35 cellular contexts compared by ENCODE assay signal in the genomic region with DNA sequence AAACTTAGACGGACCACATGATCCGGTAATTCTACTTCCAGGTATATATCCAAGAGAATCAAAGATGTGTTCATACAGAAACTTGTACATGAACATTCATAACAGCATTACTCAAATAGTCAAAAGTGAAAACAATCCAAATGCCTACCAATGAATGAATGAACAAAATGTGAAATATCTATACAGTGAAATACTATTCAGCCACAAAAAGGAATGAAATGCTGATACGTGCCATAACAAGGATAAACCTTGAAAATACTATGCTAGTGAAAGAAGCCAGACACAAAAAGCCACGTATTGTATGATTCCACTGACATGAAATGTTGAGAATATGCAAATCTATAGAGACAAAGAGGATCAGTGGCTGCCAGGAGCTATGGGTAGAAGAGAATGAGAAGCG. TPM values are rescaled to one million over a fixed set of nuclear protein-coding genes. Genes with fewer than 3 reads are reported as not detected.
DNase-seq lines count a peak whose midpoint lies in the region; ATAC-seq, FAIRE-seq and TF ChIP-seq lines count a peak whose summit lies in the region.
"Had no signal": no experiment of that assay in that cellular context is flagged by ENCODE, and none has a peak within 500 bp of the region (broad histone marks: within the 10 kb centered on the region; RNA-seq: fewer than 3 reads in every experiment).

No MANE protein-coding gene starts in this region.

- in situ Hi-C loops in HepG2 (cut with HindIII; ENCODE audit: extremely low pct_ligation_motif_present, low pct_unique_long_range_greater_than_20kb) = no loop called here

- H3K4me3 ChIP-seq in HepG2 (replicated peaks in 1 of 3; ENCODE audit: insufficient read depth in 1 of 3, low read depth in 2 of 3, low read length in 3 of 3) = no peak overlapping the region
- H3K4me3 ChIP-seq in right lobe of liver = no peak overlapping the region
- H3K4me3 ChIP-seq in HEK293 (ENCODE audit: low read depth, low read length) = no peak overlapping the region
- no peak overlapping the region for H3K4me3 ChIP-seq in astrocyte (ENCODE audit: insufficient read depth, low read depth, low read length)
- no peak overlapping the region for H3K4me3 ChIP-seq in trophoblast cell (ENCODE audit: low read depth, low read length)
- H3K4me3 ChIP-seq: A549; BLaER1; BLaER1 treated with 17β-estradiol and CSF1 and Interleukin-3, amounts not matched to agents 10 nM and 100 nM had no signal

- H2BK5ac ChIP-seq in trophoblast cell (ENCODE audit: low read depth, low read length, poor library complexity) = no peak overlapping the region

- H3K4ac ChIP-seq in trophoblast cell (ENCODE audit: low read depth, low read length) = no peak overlapping the region

- H4K8ac ChIP-seq in trophoblast cell (ENCODE audit: low read depth, low read length) = no peak overlapping the region

- POLR2A ChIA-PET in HepG2 (lab: Yijun Ruan, JAX) = no interaction called here
- POLR2A ChIA-PET in HEK293 (lab: Yijun Ruan, JAX) = no interaction called here

- no peak overlapping the region for H3K18ac ChIP-seq in trophoblast cell (ENCODE audit: low read length)

- no peak overlapping the region for H3K27ac Mint-ChIP-seq in astrocyte (ENCODE audit: unreplicated experiment)
- H3K27ac Mint-ChIP-seq: B cell; CD4-positive, alpha-beta T cell; CD4-positive, CD25-positive, alpha-beta regulatory T cell; CD8-positive, alpha-beta memory T cell; CD8-positive, alpha-beta T cell had no signal

- no TSS peak for BruUV-seq in HepG2 (replicated peaks; lab: Mats Ljungman, UMichigan)

- H3K4me2 ChIP-seq in HepG2 (ENCODE audit: low read depth, low read length) = no peak overlapping the region
- H3K4me2 ChIP-seq in astrocyte (ENCODE audit: low read length) = no peak overlapping the region
- H3K4me2 ChIP-seq in trophoblast cell (ENCODE audit: low read length) = no peak overlapping the region
- H3K4me2 ChIP-seq: A549; BLaER1; BLaER1 treated with 17β-estradiol and CSF1 and Interleukin-3, amounts not matched to agents 10 nM and 100 nM had no signal

- H4K12ac ChIP-seq in trophoblast cell (ENCODE audit: low read depth, low read length) = no peak overlapping the region

- no peak overlapping the region for H2AK5ac ChIP-seq in trophoblast cell (ENCODE audit: low read length)

- no peak overlapping the region for H3K14ac ChIP-seq in trophoblast cell (ENCODE audit: low read length)

- H3K27me3 Mint-ChIP-seq in astrocyte (ENCODE audit: low read depth, unreplicated experiment) = no peaks in the 10 kb centered on the region
- H3K27me3 Mint-ChIP-seq: B cell; CD4-positive, alpha-beta memory T cell; CD4-positive, alpha-beta T cell; CD4-positive, CD25-positive, alpha-beta regulatory T cell; CD8-positive, alpha-beta memory T cell had no signal

- no peaks in the 10 kb centered on the region for H3K9me3 Mint-ChIP-seq in astrocyte (ENCODE audit: unreplicated experiment)
- H3K9me3 Mint-ChIP-seq: CD4-positive, alpha-beta T cell; CD4-positive, CD25-positive, alpha-beta regulatory T cell; CD8-positive, alpha-beta memory T cell; CD8-positive, alpha-beta T cell had no signal

- no peaks in the 10 kb centered on the region for H4K20me1 ChIP-seq in HepG2 (ENCODE audit: insufficient read depth, low read length)
- H4K20me1 ChIP-seq in astrocyte (ENCODE audit: insufficient read depth, low read length) = no peaks in the 10 kb centered on the region
- H4K20me1 ChIP-seq: BLaER1; BLaER1 treated with 17β-estradiol and CSF1 and Interleukin-3, amounts not matched to agents 10 nM and 100 nM had no signal

- H2BK12ac ChIP-seq in trophoblast cell (ENCODE audit: low read length) = no peak overlapping the region

- CTCF ChIA-PET in HepG2 (lab: Yijun Ruan, JAX; ENCODE audit: low intra/inter-chr PET ratio, low total read pairs) = no interaction called here
- CTCF ChIA-PET in HEK293 (lab: Yijun Ruan, JAX) = no interaction called here

- FAIRE-seq in HepG2 (lab: Jason Lieb, UNC) = peak; percentile 15
- peak; percentile 65 for FAIRE-seq in astrocyte (lab: Jason Lieb, UNC)
- FAIRE-seq: A549 had no signal

- H3K79me2 ChIP-seq in HepG2 (ENCODE audit: insufficient read depth, low read length) (no peaks in the 10 kb centered on the region), astrocyte (ENCODE audit: insufficient read depth, low read length) (no peaks in the 10 kb centered on the region), trophoblast cell (ENCODE audit: control insufficient read depth, insufficient read depth, low read length, poor library complexity) (no peaks in the 10 kb centered on the region)

- H3K36me3 ChIP-seq in HepG2 (replicated peaks in 1 of 2; ENCODE audit: control insufficient read depth in 1 of 2, insufficient read depth in 2 of 2, low read length in 2 of 2) (peaks cover 6 to 29% of the 10 kb centered on the region in 2 experiments), right lobe of liver (peaks cover 0 to 3% (median 0%) of the 10 kb centered on the region in 4 donors), HEK293 (ENCODE audit: control insufficient read depth in 2 of 2, insufficient read depth in 1 of 2, low read length in 2 of 2) (peaks cover 46 to 64% of the 10 kb centered on the region in 2 experiments), astrocyte (ENCODE audit: insufficient read depth, low read length) (peaks cover 9% of the 10 kb centered on the region), trophoblast cell (ENCODE audit: control insufficient read depth in 1 of 2, insufficient read depth in 2 of 2, low read length in 2 of 2) (no peaks in the 10 kb centered on the region)

- H3K36me3 Mint-ChIP-seq in astrocyte (ENCODE audit: low read depth, unreplicated experiment) = peaks cover 8% of the 10 kb centered on the region

- H4K91ac ChIP-seq in trophoblast cell (ENCODE audit: low read depth, low read length) = no peak overlapping the region

- H3K9ac ChIP-seq in HepG2 (ENCODE audit: insufficient read depth, low read depth, low read length) = no peak overlapping the region
- no peak overlapping the region for H3K9ac ChIP-seq in astrocyte (ENCODE audit: low read length)
- H3K9ac ChIP-seq in trophoblast cell (ENCODE audit: low read length) = no peak overlapping the region
- H3K9ac ChIP-seq: BLaER1; BLaER1 treated with 17β-estradiol and CSF1 and Interleukin-3, amounts not matched to agents 10 nM and 100 nM had no signal

- DNase-seq in HepG2 (ENCODE audit: low spot score) (no peak), right lobe of liver (no peak), astrocyte (ENCODE audit: low read depth) (no peak), trophoblast cell (peak; percentile 21 to 89), AG08396 (ENCODE audit: low spot score) (no peak), head of caudate nucleus (no peak)
- DNase-seq in stimulated activated CD4-positive, alpha-beta T cell treated with anti-CD3 and anti-CD28 coated beads, Interleukin-12 subunit alpha, Interleukin-12 subunit beta, amount 100 ng/mL, for 4 hours = no peak
- DNase-seq: 8988T; ACHN; AML-193; BE2C; C1 segment of cervical spinal cord; Caco-2; Calu3; CD4-positive, alpha-beta memory T cell; CD4-positive, alpha-beta T cell; CD4-positive, CD25-positive, alpha-beta regulatory T cell; CD8-positive, alpha-beta memory T cell; CD8-positive, alpha-beta T cell; COR-L47; DMS 273 treated with DMSO at 0.1 percent for 48 hours; DMS153; DMS53; DMS79; DMS79 treated with DMSO at 0.1 percent for 48 hours; DND-41; EL had no signal

- H3K4me3 Mint-ChIP-seq in astrocyte (ENCODE audit: unreplicated experiment) = no peak overlapping the region
- H3K4me3 Mint-ChIP-seq: B cell; CD14-positive monocyte; CD4-positive, alpha-beta memory T cell; CD4-positive, alpha-beta T cell; CD4-positive, CD25-positive, alpha-beta regulatory T cell; CD8-positive, alpha-beta memory T cell; CD8-positive, alpha-beta T cell had no signal

- no peak overlapping the region for H3K23ac ChIP-seq in trophoblast cell (ENCODE audit: low read length)

- H3K27ac ChIP-seq in HepG2 (ENCODE audit: extremely low read length, insufficient read depth, low read length) (no peak overlapping the region), right lobe of liver (no peak overlapping the region), HEK293 (ENCODE audit: extremely low read depth, low read depth, low read length) (no peak overlapping the region), astrocyte (ENCODE audit: low read depth, low read length) (no peak overlapping the region), trophoblast cell (ENCODE audit: low read depth, low read length) (no peak overlapping the region)
- H3K27ac ChIP-seq: 22Rv1; A549; BLaER1; BLaER1 treated with 17β-estradiol and CSF1 and Interleukin-3, amounts not matched to agents 10 nM and 100 nM; C4-2B had no signal

- 97% methylated on average over 5 of the region's 5 CpGs for WGBS in HepG2 (ENCODE audit: low lambda C conversion rate)
- 96% methylated on average over 5 of the region's 5 CpGs for WGBS in right lobe of liver (ENCODE audit: insufficient coverage, low coverage, low lambda C conversion rate, missing lambda C conversion rate)
- no CpG with 5 or more reads among the region's 5 CpGs for WGBS in trophoblast cell (ENCODE audit: extremely low coverage, insufficient coverage, insufficient read length)

- TF ChIP-seq EP300 in HepG2 (IDR thresholded peaks at IDR 0.05; ENCODE audit: low read depth in 2 of 2, low read length in 2 of 2) = no peak
- TF ChIP-seq EP300 in HepG2 (CRISPR knock-in tag; IDR thresholded peaks at IDR 0.05; ENCODE audit: borderline replicate concordance) = no peak

- H3K4me1 Mint-ChIP-seq in astrocyte (ENCODE audit: low read depth, unreplicated experiment) = no peaks in the 10 kb centered on the region
- H3K4me1 Mint-ChIP-seq: B cell; CD14-positive monocyte; CD4-positive, alpha-beta memory T cell; CD8-positive, alpha-beta memory T cell had no signal

- no peak for TF ChIP-seq CTCF in HepG2 (CRISPR knock-in tag; IDR thresholded peaks at IDR 0.05)
- no peak for TF ChIP-seq CTCF in right lobe of liver (IDR thresholded peaks at IDR 0.05)
- TF ChIP-seq CTCF in HEK293 (tag by site-specific recombination; IDR thresholded peaks at IDR 0.05) = no peak
- no peak for TF ChIP-seq CTCF in astrocyte (IDR thresholded peaks at IDR 0.05; ENCODE audit: insufficient read depth, low read depth, low read length)

- intact Hi-C loops in HepG2 (cut with micrococcal nuclease; ENCODE audit: unreplicated experiment) (no loop called here), right lobe of liver (cut with DNase I) (no loop called here), head of caudate nucleus (cut with DNase I) (no loop called here)

- H3K4me1 ChIP-seq in HepG2 (ENCODE audit: insufficient read depth, low read length) (peaks cover 28% of the 10 kb centered on the region), right lobe of liver (peaks cover 0 to 12% (median 6%) of the 10 kb centered on the region in 4 donors), HEK293 (ENCODE audit: control insufficient read depth, insufficient read depth, low read length) (peaks cover 11% of the 10 kb centered on the region), astrocyte (ENCODE audit: insufficient read depth, low read length) (no peaks in the 10 kb centered on the region), trophoblast cell (ENCODE audit: control insufficient read depth in 1 of 2, insufficient read depth in 2 of 2, low read length in 2 of 2) (no peaks in the 10 kb centered on the region)
- H3K4me1 ChIP-seq: BE2C; BLaER1; BLaER1 treated with 17β-estradiol and CSF1 and Interleukin-3, amounts not matched to agents 10 nM and 100 nM; Caco-2 had no signal

- H3K27me3 ChIP-seq in HepG2 (ENCODE audit: control insufficient read depth in 1 of 2, insufficient read depth in 2 of 2, low read length in 2 of 2) = no peaks in the 10 kb centered on the region
- no peaks in the 10 kb centered on the region for H3K27me3 ChIP-seq in right lobe of liver
- no peaks in the 10 kb centered on the region for H3K27me3 ChIP-seq in astrocyte (ENCODE audit: insufficient read depth, low read length)
- no peaks in the 10 kb centered on the region for H3K27me3 ChIP-seq in trophoblast cell (ENCODE audit: insufficient read depth, low read length)
- H3K27me3 ChIP-seq: BE2C; BLaER1; BLaER1 treated with 17β-estradiol and CSF1 and Interleukin-3, amounts not matched to agents 10 nM and 100 nM had no signal

- no peak for TF ChIP-seq RAD21 in HepG2 (CRISPR knock-in tag; IDR thresholded peaks at IDR 0.05)

- H2BK120ac ChIP-seq in trophoblast cell (ENCODE audit: insufficient read depth, low read length, poor library complexity) = no peak overlapping the region

- H3K9me3 ChIP-seq in HepG2 (ENCODE audit: low read length) (no peaks in the 10 kb centered on the region), right lobe of liver (no peaks in the 10 kb centered on the region), HEK293 (ENCODE audit: control insufficient read depth, insufficient read depth, low read depth, low read length) (no peaks in the 10 kb centered on the region), astrocyte (ENCODE audit: insufficient read depth, low read depth, low read length) (no peaks in the 10 kb centered on the region), trophoblast cell (ENCODE audit: insufficient read depth, low read depth, low read length) (no peaks in the 10 kb centered on the region)
- H3K9me3 ChIP-seq: A549, BE2C, BLaER1, Caco-2 had no signal

- TF ChIP-seq POLR2A in HepG2 (IDR thresholded peaks at IDR 0.05; ENCODE audit: insufficient read depth in 1 of 2, low read depth in 2 of 2, low read length in 2 of 2) = no peak
- TF ChIP-seq POLR2A in right lobe of liver (IDR thresholded peaks at IDR 0.05) = no peak

- no peak overlapping the region for H2AFZ ChIP-seq in HepG2 (ENCODE audit: low read length)
- H2AFZ ChIP-seq in astrocyte (ENCODE audit: low read depth, low read length) = no peak overlapping the region
- no peak overlapping the region for H2AFZ ChIP-seq in trophoblast cell (ENCODE audit: insufficient read depth, low read length, poor library complexity)

- no peaks in the 10 kb centered on the region for H3K79me1 ChIP-seq in trophoblast cell (ENCODE audit: low read length)

- ATAC-seq in HepG2 (no peak), right lobe of liver (no peak)
- ATAC-seq: A549; CD8-positive, alpha-beta T cell had no signal

RNA-seq across cellular contexts. Expression of gene TARBP1, which starts 18.3 kb away (rescaled TPM):
- 31.0 and 37.7 TPM in 2 replicates for total RNA-seq in HepG2 (2016; rRNA removed; fragmentation: Illumina TruSeq; extraction: Trizol)
- 8.0 and 10.9 TPM in 2 replicates for total RNA-seq in HepG2 (2016; cell fraction: cytosol; rRNA removed; fragmentation: Illumina TruSeq; extraction: Trizol; ENCODE audit: low read depth)
- 33.0 and 39.2 TPM in 2 replicates for total RNA-seq in HepG2 (2016; cell fraction: insoluble cytoplasmic fraction; rRNA removed; fragmentation: Illumina TruSeq; extraction: Trizol)
- 9.9 and 14.5 TPM in 2 replicates for total RNA-seq in HepG2 (2016; cell fraction: membrane; rRNA removed; fragmentation: Illumina TruSeq; extraction: Trizol)
- total RNA-seq in HepG2 (2016; cell fraction: nucleus; rRNA removed; fragmentation: Illumina TruSeq; extraction: Trizol) = 49.3 and 51.0 TPM in 2 replicates
- 58.7 and 67.0 TPM in 2 replicates for polyA plus RNA-seq in HepG2 (2011; rRNA removed)
- 15.2 and 18.3 TPM in 2 replicates for polyA plus RNA-seq in HepG2 (2011; cell fraction: cytosol; rRNA removed)
- 127 and 145 TPM in 2 replicates for polyA plus RNA-seq in HepG2 (2011; cell fraction: nucleus; rRNA removed)
- polyA plus RNA-seq in HepG2 (2012) = 31.2 and 34.3 TPM in 2 replicates
- 1.00 and 1.2 TPM in 2 replicates for polyA plus RNA-seq in HepG2 (2016; cell fraction: cytosol; fragmentation: Illumina TruSeq; extraction: Trizol; ENCODE audit: low read depth)
- 26.8 and 27.3 TPM in 2 replicates for polyA plus RNA-seq in HepG2 (2016; cell fraction: insoluble cytoplasmic fraction; fragmentation: Illumina TruSeq; extraction: Trizol; ENCODE audit: low read depth)
- polyA plus RNA-seq in HepG2 (2016; cell fraction: membrane; fragmentation: Illumina TruSeq; extraction: Trizol; ENCODE audit: low read depth) = 3.6 and 4.1 TPM in 2 replicates
- 121 and 134 TPM in 2 replicates for polyA plus RNA-seq in HepG2 (2016; cell fraction: nucleus; fragmentation: Illumina TruSeq; extraction: Trizol; ENCODE audit: insufficient read depth, low read depth)
- polyA minus RNA-seq in HepG2 (2011; rRNA and poly(A)+ RNA removed; ENCODE audit: low replicate concordance) = 15.4 and 29.8 TPM in 2 replicates
- 10.9 and 11.5 TPM in 2 replicates for polyA minus RNA-seq in HepG2 (2011; cell fraction: cytosol; rRNA and poly(A)+ RNA removed)
- polyA minus RNA-seq in HepG2 (2011; cell fraction: nucleus; rRNA and poly(A)+ RNA removed) = 73.5 and 78.7 TPM in 2 replicates
- total RNA-seq in right lobe of liver = 10 to 100 TPM in 2 of 6 experiments, 1 to 10 TPM in 4; 7.2 to 16.7 (median 8.0) TPM
- 15.9 and 17.8 TPM in 2 replicates for total RNA-seq in astrocyte
- 7.2 and 7.8 TPM in 2 replicates for polyA plus RNA-seq in trophoblast cell (2013)

Comparison
In these comparisons a context has a peak if more than half of its experiments do, and no peak if none do; other contexts are left out.
1. DNase-seq: peak in trophoblast cell (2 of 2); none in HepG2 (single experiment), right lobe of liver (0 of 3), astrocyte (single experiment), AG08396 (single experiment), stimulated activated CD4-positive, alpha-beta T cell treated with anti-CD3 and anti-CD28 coated beads, Interleukin-12 subunit alpha, Interleukin-12 subunit beta, amount 100 ng/mL, for 4 hours (single experiment) and head of caudate nucleus (0 of 42).